ENCODE assay signal across 1 cellular context in the genomic region with DNA sequence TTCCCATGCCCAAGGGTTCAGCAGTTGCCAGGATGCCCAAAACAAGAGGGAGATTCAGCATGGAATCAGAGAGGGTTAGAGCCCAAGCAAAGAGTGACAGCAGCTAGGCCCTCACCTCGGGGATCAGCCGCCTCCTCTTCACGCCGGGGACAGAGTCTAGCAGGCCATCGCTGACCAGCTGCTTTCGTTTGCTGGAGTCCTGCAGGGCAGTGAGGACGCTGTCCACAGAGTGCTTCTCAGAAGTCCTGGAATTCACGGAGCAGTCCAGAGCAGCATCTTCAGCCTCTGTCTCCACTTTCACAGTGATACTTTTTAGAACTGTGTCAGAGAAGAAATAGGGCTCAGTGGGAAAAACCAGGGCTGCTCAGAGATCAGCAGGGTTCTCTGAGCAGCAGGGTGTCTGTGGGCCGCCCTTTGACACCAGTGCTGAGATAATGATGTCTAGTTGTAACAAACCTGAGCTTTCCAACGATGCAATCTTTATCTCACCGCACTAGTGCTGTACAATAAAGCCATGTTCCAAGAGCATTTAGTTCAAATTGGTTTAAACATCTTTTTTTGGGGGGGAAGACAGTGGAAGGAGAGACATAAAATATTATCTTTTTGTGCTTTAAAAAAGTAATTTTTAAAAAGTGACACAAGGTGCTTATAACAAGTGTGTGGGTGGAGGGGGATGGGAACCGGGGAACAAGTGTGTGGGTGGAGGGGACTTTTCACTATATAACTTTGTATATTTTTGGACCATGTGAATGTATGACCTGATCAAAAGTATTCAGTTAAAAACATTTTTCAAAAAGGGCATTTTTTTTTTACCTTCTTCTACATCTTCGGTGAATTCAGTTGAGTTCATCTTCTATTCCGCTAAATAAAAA.
TF ChIP-seq lines count a peak whose summit lies in the region.

No MANE protein-coding gene starts in this region.

TF ChIP-seq in K562, 482 proteins besides CTCF, POLR2A, EP300 and RAD21:
- peak; percentile 12; the same call in 1 of the 2 replicates for TF ChIP-seq CBFA2T2 (conservative IDR thresholded peaks at IDR 0.05)
- peak; percentile 39; the same call in 1 of the 2 replicates for TF ChIP-seq TCF3 (CRISPR knock-in tag; IDR thresholded peaks at IDR 0.05)
- TF ChIP-seq CBFA2T3 (IDR thresholded peaks at IDR 0.05), result peak; percentile 61; the same call in 1 of the 2 replicates
- no peak for TF ChIP-seq ZC3H11A (IDR thresholded peaks at IDR 0.05; ENCODE audit: low read depth, low read length)
- TF ChIP-seq TEAD4 (IDR thresholded peaks at IDR 0.05; ENCODE audit: low read length), result no peak
- no peak for TF ChIP-seq TEAD4 (CRISPR knock-in tag; IDR thresholded peaks at IDR 0.05; ENCODE audit: borderline replicate concordance)
- no peak for TF ChIP-seq TFAM (CRISPR knock-in tag; conservative IDR thresholded peaks at IDR 0.05)
- TF ChIP-seq HDAC1 (IDR thresholded peaks at IDR 0.05), result 0 out of 4 replicates have a peak, but pooled peaks of 1 of the 2 experiments have one; percentile 19
- peak; percentile 87 for TF ChIP-seq EGR1 (conservative IDR thresholded peaks at IDR 0.05)
- no peak for TF ChIP-seq ZBTB11 (CRISPR knock-in tag; IDR thresholded peaks at IDR 0.05)
- peak; percentile 70 to 73 for TF ChIP-seq KDM1A (IDR thresholded peaks at IDR 0.05)
- peak; percentile 31; the same call in 1 of the 2 replicates for TF ChIP-seq TAL1 (IDR thresholded peaks at IDR 0.05)
